ENCODE assay signal across 22 cellular contexts in the genomic region with DNA sequence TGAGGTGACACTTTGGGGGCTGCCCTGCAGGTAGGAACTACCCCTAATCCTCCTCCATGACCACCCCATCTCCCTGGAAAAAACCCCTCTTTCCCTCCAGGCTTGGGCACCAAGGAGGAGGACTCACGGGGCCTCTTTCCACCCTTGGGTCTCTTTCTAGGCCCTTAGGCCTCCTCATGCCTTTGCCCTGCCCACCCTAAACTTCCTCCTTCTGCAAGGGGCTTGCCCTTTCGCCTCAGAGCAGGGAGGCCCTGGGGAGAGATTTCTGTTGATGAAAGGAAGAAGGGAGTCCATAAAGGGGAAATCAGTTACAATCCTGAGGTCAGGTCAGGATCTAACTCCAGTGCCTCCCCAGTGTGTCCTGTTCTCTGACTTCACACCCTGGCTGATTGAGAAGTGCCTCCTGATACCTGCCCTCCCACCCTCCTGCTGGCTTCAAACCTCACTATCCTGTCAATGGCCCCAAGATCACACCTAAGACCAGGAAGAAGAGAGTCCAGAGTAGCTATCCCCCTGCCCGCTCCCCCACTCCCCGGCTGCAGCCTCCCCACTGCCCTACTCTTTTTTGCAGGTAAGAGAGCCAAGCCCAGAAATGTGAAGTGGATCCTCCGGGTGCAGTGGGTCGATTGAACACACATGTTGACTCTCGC.
DNase-seq lines count a peak whose midpoint lies in the region; ATAC-seq and TF ChIP-seq lines count a peak whose summit lies in the region.
"Had no signal": no experiment of that assay in that cellular context is flagged by ENCODE, and none has a peak within 500 bp of the region (broad histone marks: within the 10 kb centered on the region; RNA-seq: fewer than 3 reads in every experiment).

No MANE protein-coding gene starts in this region.

- H3K4me1 Mint-ChIP-seq in nephron progenitor cell: peaks cover 92% of the 10 kb centered on the region
- H3K4me1 Mint-ChIP-seq: CD8-positive, alpha-beta memory T cell; stimulated activated effector memory CD8-positive, alpha-beta T cell treated with anti-CD3 and anti-CD28 coated beads, Interleukin-12 subunit alpha, Interleukin-12 subunit beta, amount 100 ng/mL, for 72 hours had no signal

- TF ChIP-seq CTCF in nephron progenitor cell (IDR thresholded peaks at IDR 0.05): no peak

- H3K27ac Mint-ChIP-seq in nephron progenitor cell: peak overlapping the region; percentile 70
- H3K27ac Mint-ChIP-seq: activated CD4-positive, alpha-beta memory T cell treated with anti-CD3 and anti-CD28 coated beads for 36 hours; CD8-positive, alpha-beta memory T cell; GM23338; mesothelial cell of epicardium had no signal

- H3K9me3 Mint-ChIP-seq in nephron progenitor cell: no peaks in the 10 kb centered on the region
- H3K9me3 Mint-ChIP-seq: activated CD4-positive, alpha-beta memory T cell treated with anti-CD3 and anti-CD28 coated beads for 36 hours; CD8-positive, alpha-beta memory T cell; GM23338; mesothelial cell of epicardium; stimulated activated effector memory CD8-positive, alpha-beta T cell treated with anti-CD3 and anti-CD28 coated beads, Interleukin-12 subunit alpha, Interleukin-12 subunit beta, amount 100 ng/mL, for 72 hours had no signal

- peaks cover 16% of the 10 kb centered on the region for H3K27me3 Mint-ChIP-seq in nephron progenitor cell (ENCODE audit: low read depth, poor library complexity)
- H3K27me3 Mint-ChIP-seq: CD8-positive, alpha-beta memory T cell had no signal

- ATAC-seq in GM21786 (IDR thresholded peaks at IDR 0.05; ENCODE audit: unreplicated experiment): no peak
- ATAC-seq: GM23338; stimulated activated effector memory CD8-positive, alpha-beta T cell treated with anti-CD3 and anti-CD28 coated beads, Interleukin-12 subunit alpha, Interleukin-12 subunit beta, amount 100 ng/mL, for 72 hours had no signal

- DNase-seq in AML-193 (lab: John Stamatoyannopoulos, UW) (peak; percentile 14 to 20), Kasumi-1 (lab: John Stamatoyannopoulos, UW) (peak; percentile 56 to 60), SKM-1 treated with dmso at 0.1 percent for 144 hours (lab: John Stamatoyannopoulos, UW; ENCODE audit: unreplicated experiment) (peak; percentile 91), nephron progenitor cell (no peak), hypothalamus (lab: John Stamatoyannopoulos, UW) (no peak), DMS53 (lab: John Stamatoyannopoulos, UW) (no peak), islet precursor cell (no peak)
- DNase-seq: activated CD4-positive, alpha-beta memory T cell treated with anti-CD3 and anti-CD28 coated beads for 36 hours; activated naive CD4-positive, alpha-beta T cell treated with Interleukin-2 at 50 U/mL for 16 hours; anterior cingulate cortex; DMS79 treated with DMSO at 0.1 percent for 48 hours; NCI-H1092; NCI-H2107; NCI-H524 treated with DMSO at 0.1 percent for 48 hours; SK-N-SH; stimulated activated CD4-positive, alpha-beta T cell treated with anti-CD3 and anti-CD28 coated beads, Interleukin-15, amount 100 ng/mL, for 24 hours; trophoblast cell had no signal

- no peaks in the 10 kb centered on the region for H3K36me3 Mint-ChIP-seq in nephron progenitor cell (ENCODE audit: low read depth)
- H3K36me3 Mint-ChIP-seq: activated CD4-positive, alpha-beta memory T cell treated with anti-CD3 and anti-CD28 coated beads for 36 hours; CD8-positive, alpha-beta memory T cell; mesothelial cell of epicardium; stimulated activated effector memory CD8-positive, alpha-beta T cell treated with anti-CD3 and anti-CD28 coated beads, Interleukin-12 subunit alpha, Interleukin-12 subunit beta, amount 100 ng/mL, for 72 hours had no signal

- H3K4me3 Mint-ChIP-seq in nephron progenitor cell: no peak overlapping the region
- H3K4me3 Mint-ChIP-seq: activated CD4-positive, alpha-beta memory T cell treated with anti-CD3 and anti-CD28 coated beads for 36 hours; CD8-positive, alpha-beta memory T cell; GM23338; mesothelial cell of epicardium; stimulated activated effector memory CD8-positive, alpha-beta T cell treated with anti-CD3 and anti-CD28 coated beads, Interleukin-12 subunit alpha, Interleukin-12 subunit beta, amount 100 ng/mL, for 72 hours had no signal

Comparison
In these comparisons a context has a peak if more than half of its experiments do, and no peak if none do; other contexts are left out.
1. DNase-seq: peak in AML-193 (2 of 2), Kasumi-1 (2 of 2) and SKM-1 treated with dmso at 0.1 percent for 144 hours (single experiment); none in nephron progenitor cell (single experiment), hypothalamus (0 of 51), DMS53 (single experiment) and islet precursor cell (single experiment).